ENCODE assay signal across 23 cellular contexts in genomic region chr15:36807134-36807764, GRCh38.
"Had no signal": no experiment of that assay in that cellular context is flagged by ENCODE, and none has a peak within 500 bp of the region (broad histone marks: within the 10 kb centered on the region; RNA-seq: fewer than 3 reads in every experiment).

No MANE protein-coding gene starts in this region.

- H3K36me3 ChIP-seq: ascending aorta, breast epithelium, left lung, thoracic aorta, WERI-Rb-1 had no signal

- DNase-seq: activated CD4-positive, alpha-beta T cell treated with anti-CD3 and anti-CD28 coated beads for 36 hours; activated CD4-positive, alpha-beta T cell treated with anti-CD3 and anti-CD28 coated beads, Interleukin-2, amount 50 U/mL, for 48 hours; activated gamma-delta T cell; cerebellar nuclear complex; effector CD8-positive, alpha-beta T cell; esophagus squamous epithelium; foreskin fibroblast; hippocampal formation; kidney; left lung; mucosa of descending colon; naive thymus-derived CD4-positive, alpha-beta T cell; spleen; stimulated activated CD4-positive, alpha-beta T cell treated with anti-CD3 and anti-CD28 coated beads, Interleukin-4, amount 100 ng/mL, for 4 hours; SW 1271; T-helper 2 cell; WERI-Rb-1 had no signal

- ATAC-seq: activated CD4-positive, alpha-beta T cell treated with anti-CD3 and anti-CD28 coated beads for 36 hours; left lung; mucosa of descending colon; naive thymus-derived CD4-positive, alpha-beta T cell; stimulated activated memory B cell treated with anti-CD40 and anti-IgM and Interleukin-4, amounts not matched to agents 10 μg/mL and 1 μg/mL and 100 μg/mL, for 72 hours had no signal

- H3K4me3 ChIP-seq: ascending aorta, breast epithelium, esophagus squamous epithelium, left lung, mucosa of descending colon, spleen, thoracic aorta had no signal

- H3K27me3 Mint-ChIP-seq: activated CD4-positive, alpha-beta T cell treated with anti-CD3 and anti-CD28 coated beads for 36 hours; activated naive CD4-positive, alpha-beta T cell treated with anti-CD3 and anti-CD28 coated beads, Interleukin-2, amount 50 U/mL, for 24 hours; memory B cell; naive thymus-derived CD4-positive, alpha-beta T cell; stimulated activated memory B cell treated with anti-CD40 and anti-IgM and Interleukin-4, amounts not matched to agents 10 μg/mL and 1 μg/mL and 100 μg/mL, for 72 hours had no signal

- H3K9me3 ChIP-seq: ascending aorta, breast epithelium, esophagus squamous epithelium, left lung, mucosa of descending colon, spleen, thoracic aorta had no signal

- H3K27ac ChIP-seq: breast epithelium, left lung, spleen, thoracic aorta, WERI-Rb-1 had no signal

- H3K27ac Mint-ChIP-seq: activated CD4-positive, alpha-beta T cell treated with anti-CD3 and anti-CD28 coated beads for 36 hours; activated naive CD4-positive, alpha-beta T cell treated with anti-CD3 and anti-CD28 coated beads, Interleukin-2, amount 50 U/mL, for 24 hours; memory B cell; naive thymus-derived CD4-positive, alpha-beta T cell; stimulated activated memory B cell treated with anti-CD40 and anti-IgM and Interleukin-4, amounts not matched to agents 10 μg/mL and 1 μg/mL and 100 μg/mL, for 72 hours had no signal

- H3K9me3 Mint-ChIP-seq: activated naive CD4-positive, alpha-beta T cell treated with anti-CD3 and anti-CD28 coated beads, Interleukin-2, amount 50 U/mL, for 24 hours; memory B cell; naive thymus-derived CD4-positive, alpha-beta T cell; stimulated activated memory B cell treated with anti-CD40 and anti-IgM and Interleukin-4, amounts not matched to agents 10 μg/mL and 1 μg/mL and 100 μg/mL, for 72 hours had no signal

- H3K4me1 Mint-ChIP-seq: activated CD4-positive, alpha-beta T cell treated with anti-CD3 and anti-CD28 coated beads for 36 hours; activated naive CD4-positive, alpha-beta T cell treated with anti-CD3 and anti-CD28 coated beads, Interleukin-2, amount 50 U/mL, for 24 hours; memory B cell; naive thymus-derived CD4-positive, alpha-beta T cell; stimulated activated memory B cell treated with anti-CD40 and anti-IgM and Interleukin-4, amounts not matched to agents 10 μg/mL and 1 μg/mL and 100 μg/mL, for 72 hours had no signal

- H3K4me1 ChIP-seq: breast epithelium, left lung, spleen had no signal

- H3K27me3 ChIP-seq: ascending aorta, breast epithelium, esophagus squamous epithelium, left lung, spleen had no signal

- H3K4me3 Mint-ChIP-seq: activated CD4-positive, alpha-beta T cell treated with anti-CD3 and anti-CD28 coated beads for 36 hours; activated naive CD4-positive, alpha-beta T cell treated with anti-CD3 and anti-CD28 coated beads, Interleukin-2, amount 50 U/mL, for 24 hours; memory B cell; naive thymus-derived CD4-positive, alpha-beta T cell; stimulated activated memory B cell treated with anti-CD40 and anti-IgM and Interleukin-4, amounts not matched to agents 10 μg/mL and 1 μg/mL and 100 μg/mL, for 72 hours had no signal
